22 cellular contexts compared by ENCODE assay signal in the genomic region with DNA sequence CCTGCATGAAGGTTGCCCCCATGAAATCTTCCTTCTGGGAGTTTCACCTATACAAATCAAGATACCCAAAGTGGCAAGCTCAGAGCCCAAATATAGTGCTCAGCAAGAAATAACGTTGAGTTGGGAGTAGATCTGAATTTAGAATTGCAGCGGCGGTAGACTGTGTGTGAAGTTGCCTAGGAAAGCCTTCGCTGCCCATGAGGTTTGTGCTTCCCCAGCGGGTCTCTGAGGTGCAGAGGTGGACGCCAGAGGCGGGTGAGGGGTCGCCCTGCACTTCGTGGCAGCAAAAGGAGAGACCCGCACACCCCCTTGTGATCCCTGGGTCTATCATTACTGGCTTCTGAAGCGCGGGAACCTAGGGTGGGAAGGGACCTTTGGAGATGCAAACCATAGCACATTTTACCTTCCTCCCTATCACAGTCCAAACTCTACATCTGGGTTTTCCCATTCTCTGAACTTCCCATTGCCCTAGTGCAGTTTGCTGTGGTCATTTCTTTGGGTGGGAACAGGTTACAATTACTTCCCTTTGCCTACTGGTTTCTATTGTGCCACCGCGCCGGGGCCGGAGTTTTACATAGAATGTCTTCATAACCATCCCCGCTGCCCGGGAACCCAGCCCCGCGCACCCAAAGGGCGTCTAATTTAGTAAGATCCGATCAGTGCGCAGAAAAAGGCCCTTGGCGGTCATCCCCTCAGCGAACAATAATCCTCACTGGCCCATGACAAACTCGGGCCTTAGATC. TPM values are rescaled to one million over a fixed set of nuclear protein-coding genes. Genes with fewer than 3 reads are reported as not detected.
DNase-seq lines count a peak whose midpoint lies in the region; ATAC-seq, FAIRE-seq and TF ChIP-seq lines count a peak whose summit lies in the region.
"Had no signal": no experiment of that assay in that cellular context is flagged by ENCODE, and none has a peak within 500 bp of the region (broad histone marks: within the 10 kb centered on the region; RNA-seq: fewer than 3 reads in every experiment).

No MANE protein-coding gene starts in this region.

- H2BK5ac ChIP-seq in mesenchymal stem cell (ENCODE audit: low read depth, low read length, poor library complexity, severe bottlenecking), result peak overlapping the region; percentile 35

- H3K4me1 Mint-ChIP-seq in astrocyte (ENCODE audit: low read depth, unreplicated experiment), result peaks cover 7% of the 10 kb centered on the region

- H2BK15ac ChIP-seq in mesenchymal stem cell (ENCODE audit: low read depth, poor library complexity, severe bottlenecking), result no peak overlapping the region

- no peaks in the 10 kb centered on the region for H3K9me2 ChIP-seq in SK-N-SH

- H2AFZ ChIP-seq in SK-N-SH (ENCODE audit: low read depth) (no peak overlapping the region), astrocyte (ENCODE audit: low read depth, low read length) (no peak overlapping the region), mesenchymal stem cell (ENCODE audit: low read depth, low read length) (no peak overlapping the region)

- TF ChIP-seq CTCF in SK-N-SH (IDR thresholded peaks at IDR 0.05) (no peak), astrocyte (IDR thresholded peaks at IDR 0.05; ENCODE audit: insufficient read depth, low read depth, low read length) (no peak)

- peaks cover 2% of the 10 kb centered on the region for H3K79me1 ChIP-seq in mesenchymal stem cell (replicated peaks; ENCODE audit: low read length, poor library complexity, severe bottlenecking)

- H4K8ac ChIP-seq in mesenchymal stem cell (ENCODE audit: low read length), result no peak overlapping the region

- peak overlapping the region; percentile 42 for H2AK5ac ChIP-seq in mesenchymal stem cell (ENCODE audit: low read length, severe bottlenecking)

- no peak for TF ChIP-seq EP300 in SK-N-SH (IDR thresholded peaks at IDR 0.05; ENCODE audit: borderline replicate concordance in 1 of 2, low read depth in 1 of 2, low read length in 1 of 2)

- H3K9ac ChIP-seq in SK-N-SH, result no peak overlapping the region
- H3K9ac ChIP-seq in astrocyte (ENCODE audit: low read length), result peak overlapping the region; percentile 73
- peak overlapping the region; percentile 90 for H3K9ac ChIP-seq in mesenchymal stem cell (ENCODE audit: low read length)
- H3K9ac ChIP-seq in subcutaneous abdominal adipose tissue (ENCODE audit: low read length in 5 of 5), result no peak overlapping the region

- H4K20me1 ChIP-seq in SK-N-SH (ENCODE audit: insufficient read depth) (no peaks in the 10 kb centered on the region), astrocyte (ENCODE audit: insufficient read depth, low read length) (peaks cover 6% of the 10 kb centered on the region)

- ATAC-seq in SK-N-SH treated with all-trans-retinoic acid at 6 μM for 48 hours (no peak), HG02840 (IDR thresholded peaks at IDR 0.05; ENCODE audit: low FRiP score, unreplicated experiment) (no peak)
- ATAC-seq: stimulated activated naive CD8-positive, alpha-beta T cell treated with anti-CD3 and anti-CD28 coated beads, Interleukin-15, amount 100 ng/mL, for 72 hours; upper lobe of right lung had no signal

- TF ChIP-seq RAD21 in SK-N-SH (IDR thresholded peaks at IDR 0.05; ENCODE audit: low read length), result no peak

- no peak overlapping the region for H3K27ac Mint-ChIP-seq in astrocyte (ENCODE audit: unreplicated experiment)
- H3K27ac Mint-ChIP-seq: stimulated activated naive CD8-positive, alpha-beta T cell treated with anti-CD3 and anti-CD28 coated beads, Interleukin-15, amount 100 ng/mL, for 72 hours had no signal

- H3K27ac ChIP-seq in SK-N-SH (ENCODE audit: low read depth in 2 of 2, low read length in 1 of 2) (no peak overlapping the region), astrocyte (ENCODE audit: low read depth, low read length) (peak overlapping the region; percentile 22), mesenchymal stem cell (ENCODE audit: low read length, poor library complexity, severe bottlenecking) (peak overlapping the region; percentile 98), subcutaneous abdominal adipose tissue (ENCODE audit: low read depth, low read length) (peak overlapping the region; percentile 93)
- H3K27ac ChIP-seq: 22Rv1, adrenal gland, HL-60, upper lobe of right lung had no signal

- no peak overlapping the region for H3K4me3 Mint-ChIP-seq in astrocyte (ENCODE audit: unreplicated experiment)
- H3K4me3 Mint-ChIP-seq: stimulated activated naive CD8-positive, alpha-beta T cell treated with anti-CD3 and anti-CD28 coated beads, Interleukin-15, amount 100 ng/mL, for 72 hours had no signal

- H2BK12ac ChIP-seq in mesenchymal stem cell (ENCODE audit: low read length in 2 of 2), result no peak overlapping the region

- H3K14ac ChIP-seq in mesenchymal stem cell (ENCODE audit: low read length in 2 of 2), result no peak overlapping the region

- peaks cover 6% of the 10 kb centered on the region for H3F3A ChIP-seq in SK-N-SH (replicated peaks; ENCODE audit: insufficient read depth)

- peaks cover 39% of the 10 kb centered on the region for H3K9me3 Mint-ChIP-seq in astrocyte (ENCODE audit: unreplicated experiment)

- H3K4me3 ChIP-seq in SK-N-SH (ENCODE audit: low read depth in 2 of 2, low read length in 1 of 2) (no peak overlapping the region), astrocyte (ENCODE audit: insufficient read depth, low read depth, low read length) (no peak overlapping the region), mesenchymal stem cell (ENCODE audit: insufficient read depth in 1 of 2, low read depth in 1 of 2, low read length in 2 of 2) (peak overlapping the region; percentile 40 to 41), subcutaneous abdominal adipose tissue (ENCODE audit: low read depth in 1 of 5, low read length in 5 of 5) (peak overlapping the region in 4 of 5 donors; percentile 77 to 88 (median 84))
- H3K4me3 ChIP-seq: adrenal gland, upper lobe of right lung had no signal

- CTCF ChIA-PET in SK-N-SH (lab: Yijun Ruan, JAX), result no interaction called here

- H3K36me3 ChIP-seq in SK-N-SH (replicated peaks in 1 of 2; ENCODE audit: control insufficient read depth in 1 of 2, insufficient read depth in 2 of 2, low read length in 1 of 2) (no peaks in the 10 kb centered on the region), astrocyte (ENCODE audit: insufficient read depth, low read length) (no peaks in the 10 kb centered on the region), mesenchymal stem cell (ENCODE audit: control insufficient read depth in 1 of 2, insufficient read depth in 2 of 2, low read depth in 1 of 2, low read length in 2 of 2) (peaks cover 0 to 20% of the 10 kb centered on the region in 2 experiments), subcutaneous abdominal adipose tissue (ENCODE audit: control insufficient read depth in 5 of 5, insufficient read depth in 5 of 5, low read length in 5 of 5) (no peaks in the 10 kb centered on the region)
- H3K36me3 ChIP-seq: adrenal gland, BE2C, upper lobe of right lung had no signal

- H3K4me1 ChIP-seq in SK-N-SH (ENCODE audit: control insufficient read depth in 1 of 2, insufficient read depth in 2 of 2, low read depth in 1 of 2, low read length in 1 of 2), result no peaks in the 10 kb centered on the region; a peak in 1 of 4 replicates
- peaks cover 8% of the 10 kb centered on the region for H3K4me1 ChIP-seq in astrocyte (ENCODE audit: insufficient read depth, low read length)
- peaks cover 11% of the 10 kb centered on the region for H3K4me1 ChIP-seq in mesenchymal stem cell (ENCODE audit: control insufficient read depth, insufficient read depth, low read depth, low read length)
- peaks cover 4 to 58% (median 46%) of the 10 kb centered on the region in 5 donors for H3K4me1 ChIP-seq in subcutaneous abdominal adipose tissue (ENCODE audit: control insufficient read depth in 5 of 5, insufficient read depth in 5 of 5, low read length in 5 of 5)
- H3K4me1 ChIP-seq: BE2C had no signal

- H3K9me3 ChIP-seq in SK-N-SH, result no peaks in the 10 kb centered on the region
- peaks cover 12% of the 10 kb centered on the region for H3K9me3 ChIP-seq in astrocyte (ENCODE audit: insufficient read depth, low read depth, low read length)
- no peaks in the 10 kb centered on the region for H3K9me3 ChIP-seq in mesenchymal stem cell (ENCODE audit: control insufficient read depth, low read length)
- no peaks in the 10 kb centered on the region for H3K9me3 ChIP-seq in subcutaneous abdominal adipose tissue (ENCODE audit: control insufficient read depth in 5 of 5, low read length in 5 of 5)
- H3K9me3 ChIP-seq: adrenal gland, BE2C, upper lobe of right lung had no signal

- no peak overlapping the region for H4K91ac ChIP-seq in mesenchymal stem cell (ENCODE audit: low read length)

- H3K27me3 ChIP-seq in SK-N-SH (ENCODE audit: insufficient read depth) (peaks cover 98% of the 10 kb centered on the region), astrocyte (ENCODE audit: insufficient read depth, low read length) (peaks cover 99% of the 10 kb centered on the region), mesenchymal stem cell (ENCODE audit: control insufficient read depth in 1 of 2, insufficient read depth in 1 of 2, low read length in 2 of 2) (no peaks in the 10 kb centered on the region), subcutaneous abdominal adipose tissue (ENCODE audit: control insufficient read depth in 5 of 5, insufficient read depth in 4 of 5, low read length in 5 of 5) (peaks cover 0 to 27% (median 16%) of the 10 kb centered on the region in 5 donors)

- no peak for FAIRE-seq in astrocyte (lab: Jason Lieb, UNC)

- 29% methylated on average over 19 of the region's 26 CpGs for WGBS in SK-N-SH (ENCODE audit: low lambda C conversion rate)
- 22% methylated on average over 25 of the region's 26 CpGs for WGBS in mesenchymal stem cell

- H3K79me2 ChIP-seq in SK-N-SH (ENCODE audit: insufficient read depth) (no peaks in the 10 kb centered on the region), astrocyte (ENCODE audit: insufficient read depth, low read length) (peaks cover 43% of the 10 kb centered on the region)

- peaks cover 91% of the 10 kb centered on the region for H3K27me3 Mint-ChIP-seq in astrocyte (ENCODE audit: low read depth, unreplicated experiment)

- H3K23ac ChIP-seq in mesenchymal stem cell (ENCODE audit: low read length in 2 of 2), result no peak overlapping the region

- H3K4ac ChIP-seq in mesenchymal stem cell (ENCODE audit: low read depth in 1 of 2, low read length in 2 of 2), result no peak overlapping the region

- H2BK120ac ChIP-seq in mesenchymal stem cell (ENCODE audit: low read depth, low read length), result no peak overlapping the region

- DNase-seq in SK-N-SH (peak; percentile 11), astrocyte (ENCODE audit: low read depth) (no peak), mesenchymal stem cell (no peak), Kasumi-1 (lab: John Stamatoyannopoulos, UW) (no peak), foreskin melanocyte (no peak)
- DNase-seq: activated CD4-positive, alpha-beta T cell treated with anti-CD3 and anti-CD28 coated beads for 48 hours; activated CD8-positive, alpha-beta memory T cell treated with anti-CD3 and anti-CD28 coated beads, Interleukin-2, amount 50 U/mL, for 48 hours; activated effector memory CD4-positive, alpha-beta T cell treated with Interleukin-2 at 50 U/mL for 16 hours; adrenal gland; BE2C; DND-41; dorsolateral prefrontal cortex; erythroblast; stimulated activated CD4-positive, alpha-beta T cell treated with anti-CD3 and anti-CD28 coated beads, Interleukin-4, amount 100 ng/mL, for 4 hours; stimulated activated naive CD8-positive, alpha-beta T cell treated with anti-CD3 and anti-CD28 coated beads, Interleukin-15, amount 100 ng/mL, for 72 hours; upper lobe of right lung had no signal

- H3K36me3 Mint-ChIP-seq in astrocyte (ENCODE audit: low read depth, unreplicated experiment), result peaks cover 5% of the 10 kb centered on the region

- H3K18ac ChIP-seq in mesenchymal stem cell (ENCODE audit: low read depth in 1 of 2, low read length in 2 of 2), result no peak overlapping the region

- H3K4me2 ChIP-seq in SK-N-SH (no peak overlapping the region), astrocyte (ENCODE audit: low read length) (peak overlapping the region; percentile 71), mesenchymal stem cell (ENCODE audit: low read length, poor library complexity, severe bottlenecking) (peak overlapping the region; percentile 57)

- POLR2A ChIA-PET in SK-N-SH (lab: Yijun Ruan, JAX), result no interaction called here

RNA-seq across cellular contexts. Expression of gene TBX15, which starts 5.2 kb away (rescaled TPM):
- 0.02 TPM in 1 of 2 replicates, not detected in the other for polyA plus RNA-seq in SK-N-SH (2012; rRNA removed)
- 0.01 TPM in 1 of 2 replicates, not detected in the other for polyA plus RNA-seq in SK-N-SH (2012; cell fraction: cytosol; rRNA removed)
- 0.01 TPM in 1 of 2 replicates, not detected in the other for polyA plus RNA-seq in SK-N-SH (2012; cell fraction: nucleus; rRNA removed)
- 0.07 and 0.10 TPM in 2 replicates for total RNA-seq in astrocyte
- 0.15 TPM for polyA plus RNA-seq in mesenchymal stem cell (2013, experiment 1 of 2)
- polyA plus RNA-seq in mesenchymal stem cell (2013, experiment 2 of 2), result 0.15 TPM
- total RNA-seq: pulmonary artery endothelial cell had no signal

Comparison
In these comparisons a context has a peak if more than half of its experiments do, and no peak if none do; other contexts are left out.
1. H3K27ac ChIP-seq: peak in astrocyte (single experiment), mesenchymal stem cell (single experiment) and subcutaneous abdominal adipose tissue (single experiment); none in SK-N-SH (0 of 2).
2. H3K4me3 ChIP-seq: peak in mesenchymal stem cell (2 of 2) and subcutaneous abdominal adipose tissue (4 of 5); none in SK-N-SH (0 of 2) and astrocyte (single experiment).
3. H3K9ac ChIP-seq: peak in astrocyte (single experiment) and mesenchymal stem cell (single experiment); none in SK-N-SH (single experiment) and subcutaneous abdominal adipose tissue (0 of 5).